ENCODE assay signal across 11 cellular contexts in the genomic region with DNA sequence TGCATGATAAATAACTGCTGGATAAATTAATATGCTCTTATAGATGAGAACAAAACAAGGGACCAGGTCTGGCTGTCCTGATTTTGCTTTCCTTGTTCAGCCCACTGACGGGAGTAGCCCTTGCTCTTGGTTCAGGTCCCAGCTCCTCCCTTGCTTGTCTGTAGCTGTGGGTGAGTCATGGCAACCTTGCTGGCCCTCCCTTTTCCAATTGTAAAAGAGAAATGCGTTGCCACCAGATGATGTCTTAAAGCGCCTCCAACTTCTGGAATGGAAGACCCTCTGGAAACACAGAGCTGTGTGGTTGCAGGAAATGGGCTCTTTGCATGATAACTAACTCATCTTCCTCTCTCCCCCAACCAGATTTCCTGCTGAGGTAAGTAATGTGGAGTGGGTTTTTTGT.
DNase-seq lines count a peak whose midpoint lies in the region; ATAC-seq, FAIRE-seq and TF ChIP-seq lines count a peak whose summit lies in the region.
"Had no signal": no experiment of that assay in that cellular context is flagged by ENCODE, and none has a peak within 500 bp of the region (broad histone marks: within the 10 kb centered on the region; RNA-seq: fewer than 3 reads in every experiment).

No MANE protein-coding gene starts in this region.

- H4K8ac ChIP-seq in trophoblast cell (ENCODE audit: low read depth, low read length), result no peak overlapping the region

- no peak overlapping the region for H4K91ac ChIP-seq in trophoblast cell (ENCODE audit: low read depth, low read length)

- no peak overlapping the region for H3K9ac ChIP-seq in trophoblast cell (ENCODE audit: low read length)

- H3K23ac ChIP-seq in trophoblast cell (ENCODE audit: low read length), result no peak overlapping the region

- FAIRE-seq in endometrium (lab: Jason Lieb, UNC), result peak; percentile 92

- no peak for TF ChIP-seq CTCF in omental fat pad (IDR thresholded peaks at IDR 0.05)

- peaks cover 2% of the 10 kb centered on the region for H3K9me3 ChIP-seq in trophoblast cell (ENCODE audit: insufficient read depth, low read depth, low read length)
- H3K9me3 ChIP-seq: esophagus muscularis mucosa had no signal

- no peak overlapping the region for H4K12ac ChIP-seq in trophoblast cell (ENCODE audit: low read depth, low read length)

- no peaks in the 10 kb centered on the region for H3K27me3 ChIP-seq in trophoblast cell (ENCODE audit: insufficient read depth, low read length)
- H3K27me3 ChIP-seq: esophagus muscularis mucosa had no signal

- peak; percentile 70 for ATAC-seq in omental fat pad (ENCODE audit: low FRiP score)
- no peak for ATAC-seq in HG02678 (IDR thresholded peaks at IDR 0.05; ENCODE audit: unreplicated experiment)
- ATAC-seq in HG03354 (IDR thresholded peaks at IDR 0.05; ENCODE audit: poor library complexity, severe bottlenecking, unreplicated experiment), result no peak

- WGBS in trophoblast cell (ENCODE audit: extremely low coverage, insufficient coverage, insufficient read length), result no CpG with 5 or more reads among the region's 3 CpGs

- no peak overlapping the region for H2BK12ac ChIP-seq in trophoblast cell (ENCODE audit: low read length)

- no peak overlapping the region for H2BK120ac ChIP-seq in trophoblast cell (ENCODE audit: insufficient read depth, low read length, poor library complexity)

- H2AFZ ChIP-seq in trophoblast cell (ENCODE audit: insufficient read depth, low read length, poor library complexity), result no peak overlapping the region

- no peak overlapping the region for H2BK5ac ChIP-seq in trophoblast cell (ENCODE audit: low read depth, low read length, poor library complexity)

- H3K4ac ChIP-seq in trophoblast cell (ENCODE audit: low read depth, low read length), result no peak overlapping the region

- DNase-seq in H4 (ENCODE audit: low spot score) (peak; percentile 29), NCI-H69 (lab: John Stamatoyannopoulos, UW) (peak; percentile 95), omental fat pad (ENCODE audit: low spot score) (no peak), trophoblast cell (no peak), medulla oblongata (ENCODE audit: extremely low spot score) (no peak)
- DNase-seq: stimulated activated CD4-positive, alpha-beta T cell treated with anti-CD3 and anti-CD28 coated beads, Interleukin-12 subunit alpha, Interleukin-12 subunit beta, amount 100 ng/mL, for 4 hours; T-helper 9 cell had no signal

- peaks cover 0 to 2% of the 10 kb centered on the region in 2 experiments for H3K36me3 ChIP-seq in trophoblast cell (ENCODE audit: control insufficient read depth in 1 of 2, insufficient read depth in 2 of 2, low read length in 2 of 2)
- H3K36me3 ChIP-seq: esophagus muscularis mucosa had no signal

- no peaks in the 10 kb centered on the region for H3K79me2 ChIP-seq in trophoblast cell (ENCODE audit: control insufficient read depth, insufficient read depth, low read length, poor library complexity)

- H3K79me1 ChIP-seq in trophoblast cell (ENCODE audit: low read length), result no peaks in the 10 kb centered on the region

- no peaks in the 10 kb centered on the region for H3K4me1 ChIP-seq in trophoblast cell (ENCODE audit: control insufficient read depth in 1 of 2, insufficient read depth in 2 of 2, low read length in 2 of 2)
- H3K4me1 ChIP-seq: esophagus muscularis mucosa had no signal

- H3K14ac ChIP-seq in trophoblast cell (ENCODE audit: low read length), result no peak overlapping the region

- H3K27ac ChIP-seq in trophoblast cell (ENCODE audit: low read depth, low read length), result no peak overlapping the region
- H3K27ac ChIP-seq: esophagus muscularis mucosa had no signal

- no peak overlapping the region for H3K4me3 ChIP-seq in trophoblast cell (ENCODE audit: low read depth, low read length)
- H3K4me3 ChIP-seq: esophagus muscularis mucosa had no signal

- no peak overlapping the region for H3K18ac ChIP-seq in trophoblast cell (ENCODE audit: low read length)

- no peak overlapping the region for H3K4me2 ChIP-seq in trophoblast cell (ENCODE audit: low read length)

- no peak overlapping the region for H2AK5ac ChIP-seq in trophoblast cell (ENCODE audit: low read length)

Comparison
In these comparisons a context has a peak if more than half of its experiments do, and no peak if none do; other contexts are left out.
1. DNase-seq: peak in H4 (single experiment) and NCI-H69 (single experiment); none in omental fat pad (single experiment), trophoblast cell (0 of 2) and medulla oblongata (single experiment).